ENCODE assay signal across 20 cellular contexts in the genomic region with DNA sequence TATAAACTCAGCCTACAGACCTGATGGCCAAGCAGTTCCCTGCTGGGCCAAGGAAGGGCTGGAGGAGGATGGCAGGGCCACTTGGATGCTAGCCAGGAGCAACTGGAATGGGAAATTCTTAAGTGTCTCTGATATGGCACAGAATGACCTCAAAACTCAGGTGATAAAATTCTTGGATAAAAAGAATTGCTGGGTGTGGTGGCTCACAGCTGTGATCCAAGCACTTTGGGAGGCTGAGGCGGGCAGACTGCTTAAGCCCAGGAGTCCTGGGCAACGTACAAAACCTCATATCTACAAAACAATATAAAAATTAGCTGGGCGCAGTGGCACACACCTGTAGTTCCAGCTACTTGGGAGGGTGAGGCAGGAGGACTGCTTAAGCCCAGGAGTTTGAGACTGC.
"Had no signal": no experiment of that assay in that cellular context is flagged by ENCODE, and none has a peak within 500 bp of the region (broad histone marks: within the 10 kb centered on the region; RNA-seq: fewer than 3 reads in every experiment).

No MANE protein-coding gene starts in this region.

- H3K4me1 Mint-ChIP-seq: neural progenitor cell had no signal

- H3K27ac ChIP-seq: heart left ventricle, neural progenitor cell, ovary, right atrium auricular region, sigmoid colon, suprapubic skin, thyroid gland, upper lobe of left lung, vagina had no signal

- ATAC-seq: esophagus mucosa; heart left ventricle; natural killer cell treated with Interleukin-12 subunit alpha and Interleukin-12 subunit beta and Interleukin-15 and Interleukin-18, amount 100 ng/mL, for 72 hours; stimulated activated effector memory CD8-positive, alpha-beta T cell treated with anti-CD3 and anti-CD28 coated beads, Interleukin-12 subunit alpha, Interleukin-12 subunit beta, amount 100 ng/mL, for 72 hours; stimulated activated naive CD8-positive, alpha-beta T cell treated with anti-CD3 and anti-CD28 coated beads, Interleukin-15, Interleukin-2, amounts not matched to agents 100 U/mL and 50 U/mL, for 24 hours had no signal

- H3K9me3 ChIP-seq: heart left ventricle, ovary, right atrium auricular region, sigmoid colon, suprapubic skin, thyroid gland, upper lobe of left lung, vagina had no signal

- H3K36me3 ChIP-seq: ovary had no signal

- H3K27me3 Mint-ChIP-seq: natural killer cell treated with Interleukin-12 subunit alpha and Interleukin-12 subunit beta and Interleukin-15 and Interleukin-18, amount 100 ng/mL, for 72 hours had no signal

- H3K4me3 ChIP-seq: heart left ventricle, neural progenitor cell, ovary, right atrium auricular region, sigmoid colon, smooth muscle cell, suprapubic skin, thyroid gland, upper lobe of left lung, vagina had no signal

- H3K27me3 ChIP-seq: heart left ventricle, neural progenitor cell, ovary, right atrium auricular region, sigmoid colon, suprapubic skin, thyroid gland, upper lobe of left lung, vagina had no signal

- H3K4me1 ChIP-seq: neural progenitor cell, right atrium auricular region, sigmoid colon, suprapubic skin, thyroid gland, upper lobe of left lung, vagina had no signal

- H3K4me3 Mint-ChIP-seq: natural killer cell treated with Interleukin-12 subunit alpha and Interleukin-12 subunit beta and Interleukin-15 and Interleukin-18, amount 100 ng/mL, for 72 hours; neural progenitor cell; stimulated activated effector memory CD8-positive, alpha-beta T cell treated with anti-CD3 and anti-CD28 coated beads, Interleukin-12 subunit alpha, Interleukin-12 subunit beta, amount 100 ng/mL, for 72 hours had no signal

- DNase-seq: cortex of kidney; effector memory CD4-positive, alpha-beta T cell; heart left ventricle; hippocampal formation; nucleus accumbens; ovary; sigmoid colon; stimulated activated CD4-positive, alpha-beta T cell treated with anti-CD3 and anti-CD28 coated beads, Interleukin-2, amount 100 ng/mL, for 48 hours; stimulated activated CD8-positive, alpha-beta memory T cell treated with anti-CD3 and anti-CD28 coated beads, Interleukin-4, amount 100 ng/mL, for 48 hours; stimulated activated naive CD8-positive, alpha-beta T cell treated with anti-CD3 and anti-CD28 coated beads, Interleukin-15, Interleukin-2, amounts not matched to agents 100 U/mL and 50 U/mL, for 24 hours; thyroid gland; upper lobe of left lung had no signal

- H3K9me3 Mint-ChIP-seq: natural killer cell treated with Interleukin-12 subunit alpha and Interleukin-12 subunit beta and Interleukin-15 and Interleukin-18, amount 100 ng/mL, for 72 hours; stimulated activated effector memory CD8-positive, alpha-beta T cell treated with anti-CD3 and anti-CD28 coated beads, Interleukin-12 subunit alpha, Interleukin-12 subunit beta, amount 100 ng/mL, for 72 hours had no signal

- H3K27ac Mint-ChIP-seq: natural killer cell treated with Interleukin-12 subunit alpha and Interleukin-12 subunit beta and Interleukin-15 and Interleukin-18, amount 100 ng/mL, for 72 hours; neural progenitor cell had no signal

- H3K9ac ChIP-seq: neural progenitor cell had no signal
